ENCODE assay signal across 19 cellular contexts in the genomic region with DNA sequence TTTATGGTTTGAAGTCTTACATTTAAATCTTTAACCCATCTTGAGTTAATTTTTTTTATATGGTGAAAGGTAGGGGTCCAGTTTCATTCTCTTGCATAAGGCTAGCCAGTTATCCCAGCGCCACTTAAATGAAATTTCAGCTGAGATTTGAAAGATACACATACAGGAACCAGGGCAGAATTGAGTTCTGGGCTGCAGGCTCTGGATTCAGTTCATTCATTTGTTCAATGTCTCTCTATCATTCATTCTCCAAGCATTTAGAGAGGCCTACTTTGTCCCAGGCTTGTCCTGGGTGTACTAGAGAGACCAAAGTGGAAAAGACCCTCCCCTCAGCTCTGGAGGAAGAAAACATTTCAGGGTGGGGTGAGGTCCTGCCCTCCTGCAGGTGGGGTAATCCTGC. TPM values are rescaled to one million over a fixed set of nuclear protein-coding genes. Genes with fewer than 3 reads are reported as not detected.
DNase-seq lines count a peak whose midpoint lies in the region; ATAC-seq and TF ChIP-seq lines count a peak whose summit lies in the region.
"Had no signal": no experiment of that assay in that cellular context is flagged by ENCODE, and none has a peak within 500 bp of the region (broad histone marks: within the 10 kb centered on the region; RNA-seq: fewer than 3 reads in every experiment).

No MANE protein-coding gene starts in this region.

- TF ChIP-seq CTCF in Loucy (conservative IDR thresholded peaks at IDR 0.05; ENCODE audit: low read length) (no peak), psoas muscle (IDR thresholded peaks at IDR 0.05) (no peak), A673 (conservative IDR thresholded peaks at IDR 0.05; ENCODE audit: low read depth, low read length) (no peak)

- H3K27me3 ChIP-seq in BLaER1 (peaks cover 40% of the 10 kb centered on the region), Loucy (ENCODE audit: insufficient read depth, low read length, poor library complexity, severe bottlenecking) (no peaks in the 10 kb centered on the region), psoas muscle (ENCODE audit: insufficient read depth in 3 of 3, low read length in 2 of 3) (no peaks in the 10 kb centered on the region), A673 (replicated peaks; ENCODE audit: insufficient read depth, low read depth, low read length, poor library complexity) (peaks cover 48% of the 10 kb centered on the region)

- H3K27ac ChIP-seq in BLaER1: peak overlapping the region; percentile 76
- peak overlapping the region; percentile 99 for H3K27ac ChIP-seq in psoas muscle
- H3K27ac ChIP-seq in A673 (ENCODE audit: low read depth, low read length, poor library complexity, severe bottlenecking): no peak overlapping the region

- WGBS in psoas muscle, 3 donors: 79 to 91% (median 80%) methylated on average over 1 of the region's 1 CpG

- DNase-seq in psoas muscle: no peak
- DNase-seq in A673 (ENCODE audit: low spot score): no peak
- no peak for DNase-seq in anterior cingulate cortex (lab: John Stamatoyannopoulos, UW)
- DNase-seq: COR-L47; MV-4-11; NCI-H1417; NCI-H1930; NCI-H2171 treated with DMSO at 0.1 percent for 48 hours; NCI-H446 treated with DMSO at 0.1 percent for 48 hours; NK-92 treated with Interleukin-12 subunit alpha and Interleukin-12 subunit beta, amount 100 ng/mL, for 24 hours; SHP77 treated with DMSO at 0.1 percent for 48 hours had no signal

- H4K20me1 ChIP-seq in BLaER1 (peaks cover 18% of the 10 kb centered on the region), Loucy (ENCODE audit: insufficient read depth, low read length, poor library complexity, severe bottlenecking) (no peaks in the 10 kb centered on the region)

- ATAC-seq in psoas muscle: peak in 2 of 4 donors; percentile 9 to 16
- ATAC-seq in GM19397 (IDR thresholded peaks at IDR 0.05; ENCODE audit: unreplicated experiment): no peak
- no peak for ATAC-seq in GM18907 (IDR thresholded peaks at IDR 0.05; ENCODE audit: unreplicated experiment)

- no peaks in the 10 kb centered on the region for H3K79me2 ChIP-seq in Loucy (ENCODE audit: insufficient read depth, low read length)

- peaks cover 52% of the 10 kb centered on the region for H3K4me1 ChIP-seq in BLaER1
- H3K4me1 ChIP-seq in Loucy (ENCODE audit: insufficient read depth, low read length, poor library complexity, severe bottlenecking): no peaks in the 10 kb centered on the region
- H3K4me1 ChIP-seq in psoas muscle: peaks cover 36% of the 10 kb centered on the region
- H3K4me1 ChIP-seq in A673 (ENCODE audit: insufficient read depth, low read length, poor library complexity, severe bottlenecking): peaks cover 15% of the 10 kb centered on the region

- POLR2A ChIA-PET in A673 (lab: Charles Lee; ENCODE audit: low non-redundant PET): no interaction called here

- intact Hi-C loops in dendritic cell treated with granulocyte-macrophage colony-stimulating factor and Interleukin-4, amounts not matched to agents 40 ng/mL and 50 ng/mL, for 4 days (cut with micrococcal nuclease): no loop called here
- intact Hi-C loops in psoas muscle (cut with DNase I): loop anchor here (2.0 to 10.0 kb wide), 2 partner anchors 33 to 241 kb away; a partner anchor contains a TSS
- intact Hi-C loops in A673 (cut with micrococcal nuclease; ENCODE audit: unreplicated experiment): no loop called here

- H3K36me3 Mint-ChIP-seq in dendritic cell treated with granulocyte-macrophage colony-stimulating factor and Interleukin-4, amounts not matched to agents 40 ng/mL and 50 ng/mL, for 4 days (ENCODE audit: low read depth): no peaks in the 10 kb centered on the region

- peak overlapping the region; percentile 64; the same call in 1 of the 2 replicates for H3K4me3 ChIP-seq in BLaER1
- H3K4me3 ChIP-seq in Loucy (ENCODE audit: low read length, poor library complexity, severe bottlenecking): no peak overlapping the region
- H3K4me3 ChIP-seq in psoas muscle: peak overlapping the region; percentile 89
- no peak overlapping the region for H3K4me3 ChIP-seq in A673 (ENCODE audit: low read depth, low read length, poor library complexity, severe bottlenecking)

- no peaks in the 10 kb centered on the region for H3K9me3 Mint-ChIP-seq in dendritic cell treated with granulocyte-macrophage colony-stimulating factor and Interleukin-4, amounts not matched to agents 40 ng/mL and 50 ng/mL, for 4 days

- H3F3A ChIP-seq in Loucy (ENCODE audit: low read depth): no peaks in the 10 kb centered on the region

- H2AFZ ChIP-seq in Loucy (ENCODE audit: low read length): 0 out of 2 replicates have a peak overlapping the region, but pooled peaks have one; percentile 41

- H3K9ac ChIP-seq in BLaER1 (peak overlapping the region; percentile 71), Loucy (ENCODE audit: low read depth, low read length, poor library complexity, severe bottlenecking) (no peak overlapping the region)

- peak overlapping the region; percentile 71 for H3K27ac Mint-ChIP-seq in dendritic cell treated with granulocyte-macrophage colony-stimulating factor and Interleukin-4, amounts not matched to agents 40 ng/mL and 50 ng/mL, for 4 days

- CTCF ChIA-PET in A673 (lab: Charles Lee): no interaction called here

- H3K36me3 ChIP-seq in BLaER1: no peaks in the 10 kb centered on the region
- H3K36me3 ChIP-seq in Loucy (ENCODE audit: insufficient read depth, low read length): no peaks in the 10 kb centered on the region
- peaks cover 0 to 11% of the 10 kb centered on the region in 2 donors for H3K36me3 ChIP-seq in psoas muscle (ENCODE audit: insufficient read depth in 1 of 2, low read depth in 1 of 2)
- no peaks in the 10 kb centered on the region for H3K36me3 ChIP-seq in A673 (ENCODE audit: insufficient read depth, low read length, poor library complexity, severe bottlenecking)

- no peak overlapping the region for H3K4me3 Mint-ChIP-seq in dendritic cell treated with granulocyte-macrophage colony-stimulating factor and Interleukin-4, amounts not matched to agents 40 ng/mL and 50 ng/mL, for 4 days

- H3K4me2 ChIP-seq in BLaER1 (peak overlapping the region; percentile 91), Loucy (ENCODE audit: low read depth, low read length, poor library complexity, severe bottlenecking) (no peak overlapping the region)

- BruUV-seq in A673 (replicated peaks; lab: Mats Ljungman, UMichigan): no TSS peak

- H3K27me3 Mint-ChIP-seq in dendritic cell treated with granulocyte-macrophage colony-stimulating factor and Interleukin-4, amounts not matched to agents 40 ng/mL and 50 ng/mL, for 4 days: peaks cover 50% of the 10 kb centered on the region

- H3K9me3 ChIP-seq in BLaER1: no peaks in the 10 kb centered on the region
- H3K9me3 ChIP-seq in Loucy (ENCODE audit: insufficient read depth, low read depth, low read length): no peaks in the 10 kb centered on the region
- H3K9me3 ChIP-seq in psoas muscle: no peaks in the 10 kb centered on the region
- H3K9me3 ChIP-seq in A673 (ENCODE audit: low read depth, low read length, poor library complexity, severe bottlenecking): no peaks in the 10 kb centered on the region

- no peaks in the 10 kb centered on the region for H3K9me2 ChIP-seq in Loucy (replicated peaks; ENCODE audit: low read depth, low read length)

- peaks cover 42% of the 10 kb centered on the region for H3K4me1 Mint-ChIP-seq in dendritic cell treated with granulocyte-macrophage colony-stimulating factor and Interleukin-4, amounts not matched to agents 40 ng/mL and 50 ng/mL, for 4 days (ENCODE audit: low read depth)

RNA-seq across cellular contexts. Expression of a gene that starts 0.6 kb away (rescaled TPM):
- total RNA-seq in psoas muscle (100 to 1,000 TPM; 155 to 236 (median 229) TPM), A673 (2021) (0.04 TPM in 1 of 2 replicates, not detected in the other)
- polyA plus RNA-seq in psoas muscle: 100 to 1,000 TPM in 1 of 3 donors, 10 to 100 TPM in 2; 62.9 to 132 (median 64.8) TPM
- total RNA-seq: H4 had no signal
- polyA plus RNA-seq: CD14-positive monocyte had no signal

RNA-seq across cellular contexts. Expression of a gene that starts 3.6 kb away (rescaled TPM):
- total RNA-seq in psoas muscle: not detected
- not detected for polyA plus RNA-seq in psoas muscle
- total RNA-seq in A673 (2021): not detected in 2 replicates
- total RNA-seq: H4, OCI-LY7 had no signal
- polyA plus RNA-seq: CD14-positive monocyte had no signal

RNA-seq across cellular contexts. Expression of a gene that starts 10.8 kb away (rescaled TPM):
- total RNA-seq in psoas muscle (1 to 10 TPM; 2.6 to 3.2 (median 3.0) TPM), A673 (2021) (1.8 and 2.0 TPM in 2 replicates)
- 1 to 10 TPM; 2.1 to 4.9 (median 3.4) TPM for polyA plus RNA-seq in psoas muscle
- total RNA-seq: H4 had no signal

RNA-seq across cellular contexts. Expression of a gene that starts 33.4 kb away (rescaled TPM):
- total RNA-seq in psoas muscle (100 to 1,000 TPM; 133 to 246 (median 160) TPM), A673 (2021) (1,134 and 1,264 TPM in 2 replicates)
- polyA plus RNA-seq in psoas muscle: 100 to 1,000 TPM; 117 to 185 (median 159) TPM

RNA-seq across cellular contexts. Expression of a gene that starts 46.4 kb away (rescaled TPM):
- total RNA-seq in psoas muscle: 1 to 10 TPM; 3.2 to 5.9 (median 3.9) TPM
- 1 to 10 TPM in 2 of 3 donors, under 1 TPM in 1; 0.52 to 2.5 (median 1.4) TPM for polyA plus RNA-seq in psoas muscle
- total RNA-seq in A673 (2021): 0.35 and 0.92 TPM in 2 replicates

Comparison
In these comparisons a context has a peak if more than half of its experiments do, and no peak if none do; other contexts are left out.
1. H3K4me3 ChIP-seq: peak in BLaER1 (single experiment) and psoas muscle (single experiment); none in Loucy (single experiment) and A673 (single experiment).
2. RNA of a gene that starts 0.6 kb away (total RNA-seq): 155 to 236 TPM in psoas muscle; 0.04 TPM in A673; every median in the first group is over 100 times any median in the second.
3. intact Hi-C loops: an anchor here in psoas muscle (2.0 to 10.0 kb wide); none called in dendritic cell treated with granulocyte-macrophage colony-stimulating factor and Interleukin-4, amounts not matched to agents 40 ng/mL and 50 ng/mL, for 4 days and A673.